Comparison of ENCODE assay signal across 8 cellular contexts in the genomic region with DNA sequence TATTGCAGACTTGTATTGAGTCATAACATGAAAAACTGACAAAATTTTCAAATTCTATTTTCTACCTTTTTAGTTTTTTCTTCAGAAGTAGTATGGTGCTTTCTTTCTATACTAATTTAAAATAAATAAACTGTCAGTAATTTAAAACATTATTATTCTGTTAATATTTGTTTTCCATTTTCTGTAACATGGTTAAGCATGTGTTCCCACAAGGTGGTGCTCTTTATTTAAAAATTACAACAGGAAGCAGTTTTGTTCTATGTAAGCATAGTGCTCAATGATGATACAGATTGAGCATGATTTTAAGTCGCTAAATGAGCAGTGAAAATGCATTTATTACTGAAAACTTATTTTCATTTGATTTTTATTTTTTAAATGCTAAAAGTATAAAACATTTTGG.
DNase-seq lines count a peak whose midpoint lies in the region; ATAC-seq and TF ChIP-seq lines count a peak whose summit lies in the region.

No MANE protein-coding gene starts in this region.

- ATAC-seq in HG03066 (IDR thresholded peaks at IDR 0.05; ENCODE audit: low read depth, unreplicated experiment) (peak; percentile 62), lower lobe of right lung (no peak), HG03439 (IDR thresholded peaks at IDR 0.05; ENCODE audit: unreplicated experiment) (no peak)
- ATAC-seq in activated T-cell treated with anti-CD3 and anti-CD28 coated beads, Interleukin-2, amount 50 U/mL, for 72 hours (replicated peaks in 1 of 2) = no peak

- H3K9me3 Mint-ChIP-seq in activated T-cell treated with anti-CD3 and anti-CD28 coated beads, Interleukin-2, amount 50 U/mL, for 72 hours = no peaks in the 10 kb centered on the region

- in situ Hi-C loops in T47D (cut with HindIII; ENCODE audit: low pct_unique_long_range_greater_than_20kb, low sequenced_read_pairs) = no loop called here

- no peaks in the 10 kb centered on the region for H3K36me3 Mint-ChIP-seq in activated T-cell treated with anti-CD3 and anti-CD28 coated beads, Interleukin-2, amount 50 U/mL, for 72 hours (ENCODE audit: insufficient read depth in 2 of 2)

- no peak overlapping the region for H3K27ac ChIP-seq in lower lobe of right lung

- peaks cover 9% of the 10 kb centered on the region for H3K27me3 Mint-ChIP-seq in activated T-cell treated with anti-CD3 and anti-CD28 coated beads, Interleukin-2, amount 50 U/mL, for 72 hours (ENCODE audit: low read depth)

- H3K4me1 Mint-ChIP-seq in activated T-cell treated with anti-CD3 and anti-CD28 coated beads, Interleukin-2, amount 50 U/mL, for 72 hours (ENCODE audit: low read depth) = no peaks in the 10 kb centered on the region

- H3K4me3 ChIP-seq in lower lobe of right lung = no peak overlapping the region

- intact Hi-C loops in lower lobe of right lung (cut with DNase I) = loop anchor here (10.0 kb wide), 1 partner anchor 680 kb away; no protein-coding TSS in a partner anchor

- H3K9me3 ChIP-seq in lower lobe of right lung = no peaks in the 10 kb centered on the region

- no peaks in the 10 kb centered on the region for H3K36me3 ChIP-seq in lower lobe of right lung

- no peaks in the 10 kb centered on the region for H3K4me1 ChIP-seq in lower lobe of right lung

- no peak overlapping the region for H3K27ac Mint-ChIP-seq in activated T-cell treated with anti-CD3 and anti-CD28 coated beads, Interleukin-2, amount 50 U/mL, for 72 hours

- H3K4me3 Mint-ChIP-seq in activated T-cell treated with anti-CD3 and anti-CD28 coated beads, Interleukin-2, amount 50 U/mL, for 72 hours = no peak overlapping the region

- H3K27me3 ChIP-seq in lower lobe of right lung (ENCODE audit: low read depth) = no peaks in the 10 kb centered on the region

- DNase-seq in NCI-H1436 (lab: John Stamatoyannopoulos, UW) (peak; percentile 63), NCI-H1436 treated with DMSO at 0.1 percent for 48 hours (lab: John Stamatoyannopoulos, UW) (no peak), NCI-H345 (lab: John Stamatoyannopoulos, UW) (peak; percentile 47), T47D (ENCODE audit: low read depth in 1 of 2, low spot score in 1 of 2) (peak; percentile 46 to 70), lower lobe of right lung (no peak)
- DNase-seq in activated T-cell treated with anti-CD3 and anti-CD28 coated beads, Interleukin-2, amount 50 U/mL, for 72 hours = no peak

- TF ChIP-seq CTCF in lower lobe of right lung (IDR thresholded peaks at IDR 0.05) = peak; percentile 58

Comparison
In these comparisons a context has a peak if more than half of its experiments do, and no peak if none do; other contexts are left out.
1. DNase-seq: peak in NCI-H1436 (single experiment), NCI-H345 (single experiment) and T47D (2 of 2); none in NCI-H1436 treated with DMSO at 0.1 percent for 48 hours (single experiment), lower lobe of right lung (single experiment) and activated T-cell treated with anti-CD3 and anti-CD28 coated beads, Interleukin-2, amount 50 U/mL, for 72 hours (0 of 2).